In genomic region chr3:30488070-30488756, GRCh38 we compare ENCODE assay signal across 32 cellular contexts.
"Had no signal": no experiment of that assay in that cellular context is flagged by ENCODE, and none has a peak within 500 bp of the region (broad histone marks: within the 10 kb centered on the region; RNA-seq: fewer than 3 reads in every experiment).

No MANE protein-coding gene starts in this region.

- H3K9me3 ChIP-seq: ascending aorta had no signal

- ATAC-seq: activated CD8-positive, alpha-beta T cell treated with anti-CD3 and anti-CD28 coated beads for 36 hours; activated naive CD4-positive, alpha-beta T cell treated with anti-CD3 and anti-CD28 coated beads, Interleukin-2, amount 50 U/mL, for 72 hours; activated T-cell treated with anti-CD3 and anti-CD28 coated beads, Interleukin-2, amount 50 U/mL, for 4 hours; activated T-cell treated with anti-CD3 and anti-CD28 coated beads, Interleukin-2, amount 50 U/mL, for 72 hours; activated T-helper 17 cell treated with anti-CD3 and anti-CD28 coated beads, Interleukin-2, amount 50 U/mL, for 72 hours had no signal

- H3K4me3 ChIP-seq: ascending aorta, cardiac muscle cell had no signal

- H3K36me3 ChIP-seq: ascending aorta, cardiac muscle cell had no signal

- H3K27ac ChIP-seq: ascending aorta, cardiac muscle cell, VCaP had no signal

- DNase-seq: activated B cell treated with CpG ODN at 0.5 μM for 24 hours; activated CD4-positive, alpha-beta memory T cell treated with anti-CD3 and anti-CD28 coated beads for 36 hours; activated CD4-positive, alpha-beta T cell treated with anti-CD3 and anti-CD28 coated beads for 4 hours; activated CD4-positive, alpha-beta T cell treated with anti-CD3 and anti-CD28 coated beads, Interleukin-2, amount 10 ng/mL, durations not matched to agents 24 days and 14 days; activated CD4-positive, alpha-beta T cell treated with anti-CD3 and anti-CD28 coated beads, Interleukin-2, amount 50 U/mL, for 1 hour; activated CD4-positive, alpha-beta T cell treated with anti-CD3 and anti-CD28 coated beads, Interleukin-2, amount 50 U/mL, for 4 hours; activated CD4-positive, CD25-positive, alpha-beta regulatory T cell treated with anti-CD3 and anti-CD28 coated beads, Interleukin-2, amount 50 U/mL, for 72 hours; activated CD8-positive, alpha-beta memory T cell treated with anti-CD3 and anti-CD28 coated beads, Interleukin-2, amount 50 U/mL, for 4 hours; activated CD8-positive, alpha-beta T cell treated with anti-CD3 and anti-CD28 coated beads for 36 hours; activated effector memory CD4-positive, alpha-beta T cell treated with anti-CD3 and anti-CD28 coated beads, Interleukin-2, amount 50 U/mL, for 16 hours; activated gamma-delta T cell treated with Interleukin-2 at 50 U/mL for 16 hours; activated naive CD4-positive, alpha-beta T cell; activated naive CD4-positive, alpha-beta T cell treated with anti-CD3 and anti-CD28 coated beads for 36 hours; activated naive CD4-positive, alpha-beta T cell treated with anti-CD3 and anti-CD28 coated beads, Interleukin-2, amount 50 U/mL, for 16 hours; activated naive CD8-positive, alpha-beta T cell treated with anti-CD3 and anti-CD28 coated beads for 36 hours; activated T-cell treated with anti-CD3 and anti-CD28 coated beads for 4 hours; activated T-cell treated with anti-CD3 and anti-CD28 coated beads, Interleukin-2, amount 50 U/mL, for 1 hour; activated T-cell treated with anti-CD3 and anti-CD28 coated beads, Interleukin-2, amount 50 U/mL, for 4 hours; activated T-cell treated with anti-CD3 and anti-CD28 coated beads, Interleukin-2, amount 50 U/mL, for 72 hours; amygdala; anterior cingulate cortex; central memory CD4-positive, alpha-beta T cell; T-helper 1 cell; T-helper 2 cell; T-helper 9 cell had no signal

- H3K27me3 ChIP-seq: ascending aorta, cardiac muscle cell had no signal

- FAIRE-seq: bronchial epithelial cell, TTC549 had no signal
